Comparison of ENCODE assay signal across 18 cellular contexts in genomic region chr18:40012931-40013609, GRCh38.
DNase-seq lines count a peak whose midpoint lies in the region; ATAC-seq lines count a peak whose summit lies in the region.
"Had no signal": no experiment of that assay in that cellular context is flagged by ENCODE, and none has a peak within 500 bp of the region (broad histone marks: within the 10 kb centered on the region; RNA-seq: fewer than 3 reads in every experiment).

No MANE protein-coding gene starts in this region.

- DNase-seq in NCI-H146 (lab: John Stamatoyannopoulos, UW) (peak; percentile 35), caudate nucleus (lab: John Stamatoyannopoulos, UW) (no peak), superior temporal gyrus (ENCODE audit: extremely low spot score) (peak; percentile 68), NCI-H2171 treated with DMSO at 0.1 percent for 48 hours (lab: John Stamatoyannopoulos, UW) (no peak)
- DNase-seq in activated naive CD4-positive, alpha-beta T cell (lab: John Stamatoyannopoulos, UW): no peak
- DNase-seq: activated CD4-positive, CD25-positive, alpha-beta regulatory T cell treated with anti-CD3 and anti-CD28 coated beads, Interleukin-2, amount 50 U/mL, for 72 hours; BE2C; Karpas-422; mucosa of descending colon; NCI-H1417; NCI-H2227 treated with DMSO at 0.1 percent for 48 hours; Peyer's patch; stimulated activated CD4-positive, alpha-beta T cell treated with anti-CD3 and anti-CD28 coated beads, Interleukin-2, amount 100 ng/mL, for 48 hours; T-helper 9 cell had no signal

- H3K27me3 ChIP-seq in layer of hippocampus (ENCODE audit: control insufficient read depth, insufficient read depth, low read length): no peaks in the 10 kb centered on the region
- H3K27me3 ChIP-seq: BE2C, Peyer's patch had no signal

- peak overlapping the region; percentile 53 for H3K27ac ChIP-seq in caudate nucleus (ENCODE audit: low read depth, low read length)
- peak overlapping the region; percentile 16 for H3K27ac ChIP-seq in layer of hippocampus (ENCODE audit: low read depth, low read length)
- H3K27ac ChIP-seq: Peyer's patch had no signal

- no peak for ATAC-seq in GM18858 (IDR thresholded peaks at IDR 0.05; ENCODE audit: unreplicated experiment)
- ATAC-seq: left lobe of liver, mucosa of descending colon, sciatic nerve had no signal

Comparison
In these comparisons a context has a peak if more than half of its experiments do, and no peak if none do; other contexts are left out.
1. DNase-seq: peak in NCI-H146 (single experiment) and superior temporal gyrus (single experiment); none in caudate nucleus (0 of 61), NCI-H2171 treated with DMSO at 0.1 percent for 48 hours (single experiment) and activated naive CD4-positive, alpha-beta T cell (0 of 4).